10 cellular contexts compared by ENCODE assay signal in the genomic region with DNA sequence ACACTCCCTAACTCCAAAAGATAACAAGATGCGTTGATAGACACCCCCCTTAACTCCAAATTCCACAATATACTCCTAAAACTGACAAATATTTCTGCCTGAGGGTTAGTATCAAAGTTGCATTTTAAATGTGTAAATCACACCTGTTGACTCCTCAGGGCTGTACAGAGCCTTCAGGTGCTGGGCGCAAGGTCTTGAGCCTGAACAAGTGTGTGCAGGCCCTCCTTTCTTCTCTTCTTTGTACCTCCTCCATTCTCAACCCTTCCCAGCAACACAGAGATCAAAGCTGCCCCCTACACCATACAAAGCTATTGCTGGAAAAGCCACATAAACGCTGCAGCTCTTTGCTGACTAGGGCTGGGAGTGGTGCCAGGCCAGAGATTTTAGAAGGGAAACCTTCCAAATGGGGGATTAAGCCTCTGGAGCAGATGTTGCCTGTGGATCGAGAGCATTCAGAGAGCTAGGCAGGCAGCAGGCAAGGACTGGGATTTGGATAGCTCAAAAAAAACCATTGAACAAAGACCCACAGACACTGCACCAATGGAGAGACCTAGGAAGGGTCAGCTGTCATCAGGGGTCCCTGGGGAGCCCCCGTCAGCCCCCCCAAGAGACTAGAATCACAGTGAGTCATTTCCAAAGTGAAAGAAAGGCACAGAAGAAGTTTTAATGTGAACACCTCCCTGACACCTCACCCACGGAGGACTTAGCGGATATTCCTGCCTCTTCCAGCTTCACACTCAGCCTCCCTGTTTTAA. TPM values are rescaled to one million over a fixed set of nuclear protein-coding genes. Genes with fewer than 3 reads are reported as not detected.
DNase-seq lines count a peak whose midpoint lies in the region; ATAC-seq, FAIRE-seq and TF ChIP-seq lines count a peak whose summit lies in the region.
"Had no signal": no experiment of that assay in that cellular context is flagged by ENCODE, and none has a peak within 500 bp of the region (broad histone marks: within the 10 kb centered on the region; RNA-seq: fewer than 3 reads in every experiment).

No MANE protein-coding gene starts in this region.

- no peaks in the 10 kb centered on the region for H4K20me1 ChIP-seq in BLaER1 treated with 17β-estradiol and CSF1 and Interleukin-3, amounts not matched to agents 10 nM and 100 nM
- no peaks in the 10 kb centered on the region for H4K20me1 ChIP-seq in osteoblast (ENCODE audit: insufficient read depth, low read length)

- peak overlapping the region; percentile 79 for H2AFZ ChIP-seq in osteoblast (ENCODE audit: low read length)

- H3K4me3 ChIP-seq in BLaER1 treated with 17β-estradiol and CSF1 and Interleukin-3, amounts not matched to agents 10 nM and 100 nM = no peak overlapping the region
- H3K4me3 ChIP-seq in osteoblast (ENCODE audit: insufficient read depth, low read length) = peak overlapping the region; percentile 54

- H3K4me2 ChIP-seq in BLaER1 treated with 17β-estradiol and CSF1 and Interleukin-3, amounts not matched to agents 10 nM and 100 nM = peak overlapping the region in 9 of 11 experiments; percentile 22 to 69 (median 50); a peak in 18 of 22 replicates
- peak overlapping the region; percentile 70 for H3K4me2 ChIP-seq in osteoblast (ENCODE audit: insufficient read depth, low read length)

- no peaks in the 10 kb centered on the region for H3K9me3 ChIP-seq in BLaER1 treated with 17β-estradiol and CSF1 and Interleukin-3, amounts not matched to agents 10 nM and 100 nM (replicated peaks in 1 of 11)
- H3K9me3 ChIP-seq in osteoblast (ENCODE audit: low read depth, low read length) = no peaks in the 10 kb centered on the region

- H3K79me2 ChIP-seq in osteoblast (ENCODE audit: insufficient read depth, low read length) = no peaks in the 10 kb centered on the region

- H3K27ac ChIP-seq in BLaER1 treated with 17β-estradiol and CSF1 and Interleukin-3, amounts not matched to agents 10 nM and 100 nM = 0 out of 22 replicates have a peak overlapping the region, but pooled peaks of 1 of the 11 experiments have one; percentile 39
- H3K27ac ChIP-seq in osteoblast (ENCODE audit: low read depth, low read length) = peak overlapping the region; percentile 36

- no peaks in the 10 kb centered on the region for H3K36me3 ChIP-seq in BLaER1 treated with 17β-estradiol and CSF1 and Interleukin-3, amounts not matched to agents 10 nM and 100 nM
- H3K36me3 ChIP-seq in osteoblast (ENCODE audit: insufficient read depth, low read length) = no peaks in the 10 kb centered on the region

- no peaks in the 10 kb centered on the region for H3K27me3 ChIP-seq in BLaER1 treated with 17β-estradiol and CSF1 and Interleukin-3, amounts not matched to agents 10 nM and 100 nM
- peaks cover 3% of the 10 kb centered on the region for H3K27me3 ChIP-seq in osteoblast (ENCODE audit: insufficient read depth, low read length)

- no peak for ATAC-seq in HG03196 (IDR thresholded peaks at IDR 0.05; ENCODE audit: unreplicated experiment)
- ATAC-seq in GM19455 (IDR thresholded peaks at IDR 0.05; ENCODE audit: unreplicated experiment) = no peak

- DNase-seq in NCI-H524 treated with DMSO at 0.1 percent for 48 hours (lab: John Stamatoyannopoulos, UW) (peak; percentile 100), fibroblast of gingiva (ENCODE audit: low read depth) (peak; percentile 55), osteoblast (ENCODE audit: insufficient read length, low spot score, missing footprints) (no peak), NCI-H187 (lab: John Stamatoyannopoulos, UW) (no peak), HTR-8/SVneo (ENCODE audit: insufficient read length, low spot score) (no peak)
- DNase-seq: CD8-positive, alpha-beta memory T cell had no signal

- no peak for TF ChIP-seq CTCF in osteoblast (IDR thresholded peaks at IDR 0.05; ENCODE audit: extremely low read depth, low read depth, low read length)

- peaks cover 0 to 15% (median 12%) of the 10 kb centered on the region in 10 experiments; a peak in 17 of 20 replicates for H3K4me1 ChIP-seq in BLaER1 treated with 17β-estradiol and CSF1 and Interleukin-3, amounts not matched to agents 10 nM and 100 nM
- peaks cover 12% of the 10 kb centered on the region for H3K4me1 ChIP-seq in osteoblast (ENCODE audit: insufficient read depth, low read length)

- H3K9ac ChIP-seq in BLaER1 treated with 17β-estradiol and CSF1 and Interleukin-3, amounts not matched to agents 10 nM and 100 nM = no peak overlapping the region

- no peak for FAIRE-seq in HTR-8/SVneo (lab: Jason Lieb, UNC)
- FAIRE-seq: islet of Langerhans had no signal

RNA-seq across cellular contexts. Expression of gene SUSD6, which starts 18.3 kb away (rescaled TPM):
- 17.1 and 17.7 TPM in 2 replicates for total RNA-seq in osteoblast

RNA-seq across cellular contexts. Expression of gene CCDC177, which starts 18.4 kb away (rescaled TPM):
- total RNA-seq in osteoblast = not detected in 2 replicates
- total RNA-seq: CD8-positive, alpha-beta memory T cell had no signal

Comparison
In these comparisons a context has a peak if more than half of its experiments do, and no peak if none do; other contexts are left out.
1. DNase-seq: peak in NCI-H524 treated with DMSO at 0.1 percent for 48 hours (single experiment) and fibroblast of gingiva (single experiment); none in osteoblast (single experiment), NCI-H187 (0 of 2) and HTR-8/SVneo (single experiment).